8 cellular contexts compared by ENCODE assay signal in genomic region chr1:23980725-23981063, GRCh38. TPM values are rescaled to one million over a fixed set of nuclear protein-coding genes. Genes with fewer than 3 reads are reported as not detected.
DNase-seq lines count a peak whose midpoint lies in the region; ATAC-seq and TF ChIP-seq lines count a peak whose summit lies in the region.

No MANE protein-coding gene starts in this region.

- peak overlapping the region; percentile 92 to 94 for H3K4me3 Mint-ChIP-seq in H9

- no peak for TF ChIP-seq CTCF in H9 (conservative IDR thresholded peaks at IDR 0.05)

- H2BK120ac ChIP-seq in H9 (ENCODE audit: low read depth, low read length, poor library complexity, severe bottlenecking) = peak overlapping the region; percentile 12
- no peak overlapping the region for H2BK120ac ChIP-seq in neuronal stem cell (ENCODE audit: low read depth, low read length)

- H3K27ac ChIP-seq in H9 (ENCODE audit: insufficient read length, low read depth, low read length) = peak overlapping the region; percentile 98
- H3K27ac ChIP-seq in esophagus (ENCODE audit: low read depth in 2 of 2, low read length in 1 of 2) = peak overlapping the region; percentile 68 to 84
- peak overlapping the region; percentile 79 for H3K27ac ChIP-seq in neuronal stem cell (replicated peaks; ENCODE audit: low read length)

- no peak overlapping the region for H2BK20ac ChIP-seq in H9 (ENCODE audit: low read depth, low read length, poor library complexity, severe bottlenecking)

- H3K79me1 ChIP-seq in H9 (ENCODE audit: insufficient read depth, low read depth, low read length, poor library complexity, severe bottlenecking) (no peaks in the 10 kb centered on the region), neuronal stem cell (ENCODE audit: low read depth, low read length) (no peaks in the 10 kb centered on the region)

- H3K4me1 ChIP-seq in H9 (ENCODE audit: insufficient read depth, low read length) (peaks cover 2% of the 10 kb centered on the region; the same call in 1 of the 2 replicates), esophagus (ENCODE audit: control insufficient read depth in 2 of 2, insufficient read depth in 2 of 2, low read length in 1 of 2) (peaks cover 2% of the 10 kb centered on the region in 2 donors), neuronal stem cell (ENCODE audit: control insufficient read depth in 2 of 2, insufficient read depth in 1 of 2, low read depth in 1 of 2, low read length in 2 of 2) (peaks cover 6 to 9% of the 10 kb centered on the region in 2 donors)

- H3K9me3 ChIP-seq in H9 (ENCODE audit: control insufficient read depth, low read depth, low read length) (no peaks in the 10 kb centered on the region), esophagus (ENCODE audit: control insufficient read depth in 2 of 2, insufficient read depth in 1 of 2, low read depth in 1 of 2, low read length in 1 of 2) (no peaks in the 10 kb centered on the region), neuronal stem cell (replicated peaks in 1 of 2; ENCODE audit: control insufficient read depth in 2 of 2, insufficient read depth in 1 of 2, low read depth in 1 of 2, low read length in 2 of 2) (no peaks in the 10 kb centered on the region)

- peaks cover 1% of the 10 kb centered on the region; the same call in 1 of the 2 replicates for H3K27me3 Mint-ChIP-seq in H9 (ENCODE audit: low read depth)

- H3T11ph ChIP-seq in H9 (ENCODE audit: low read length) = peak overlapping the region; percentile 8

- H4K8ac ChIP-seq in H9 (replicated peaks; ENCODE audit: insufficient read length, low read depth, low read length) = peak overlapping the region; percentile 79
- no peak overlapping the region for H4K8ac ChIP-seq in neuronal stem cell (ENCODE audit: low read depth, low read length)

- H3K18ac ChIP-seq in H9 (ENCODE audit: insufficient read length, low read depth, low read length) = peak overlapping the region; percentile 92
- peak overlapping the region; percentile 44 for H3K18ac ChIP-seq in neuronal stem cell (ENCODE audit: low read length)

- no peak overlapping the region for H2AFZ ChIP-seq in H9 (ENCODE audit: low read length)
- peak overlapping the region; percentile 76 for H2AFZ ChIP-seq in neuronal stem cell (ENCODE audit: low read length)

- H3K9me3 Mint-ChIP-seq in H9 = peaks cover 0 to 3% of the 10 kb centered on the region in 2 experiments; a peak in 1 of 5 replicates

- peak overlapping the region; percentile 99 for H3K27ac Mint-ChIP-seq in H9

- H3K36me3 Mint-ChIP-seq in H9 (ENCODE audit: insufficient read depth in 1 of 3, low read depth in 3 of 3) = peaks cover 17 to 41% (median 39%) of the 10 kb centered on the region in 3 experiments

- H3K23ac ChIP-seq in H9 (ENCODE audit: insufficient read length, low read depth, low read length) (no peak overlapping the region), neuronal stem cell (ENCODE audit: low read depth, low read length, poor library complexity) (no peak overlapping the region)

- ATAC-seq in HG03159 (IDR thresholded peaks at IDR 0.05; ENCODE audit: unreplicated experiment) = no peak

- peak overlapping the region; percentile 91 for H2AK5ac ChIP-seq in H9 (ENCODE audit: insufficient read length, low read length)
- no peak overlapping the region for H2AK5ac ChIP-seq in neuronal stem cell (ENCODE audit: low read depth, low read length)

- no peaks in the 10 kb centered on the region for H3K36me3 ChIP-seq in esophagus (ENCODE audit: control insufficient read depth in 2 of 2, insufficient read depth in 2 of 2, low read length in 1 of 2)
- H3K36me3 ChIP-seq in neuronal stem cell (replicated peaks in 1 of 2; ENCODE audit: control insufficient read depth in 2 of 2, insufficient read depth in 2 of 2, low read length in 2 of 2) = peaks cover 2 to 34% of the 10 kb centered on the region in 2 donors

- H2BK5ac ChIP-seq in H9 (ENCODE audit: insufficient read length, low read length) = peak overlapping the region; percentile 75
- no peak overlapping the region for H2BK5ac ChIP-seq in neuronal stem cell (ENCODE audit: low read length)

- H3K14ac ChIP-seq in H9 (ENCODE audit: insufficient read depth, low read length) = peak overlapping the region; percentile 96
- no peak overlapping the region for H3K14ac ChIP-seq in neuronal stem cell (ENCODE audit: low read length)

- peak overlapping the region; percentile 14 for H3K4me2 ChIP-seq in H9 (ENCODE audit: insufficient read depth, insufficient read length, low read length)
- H3K4me2 ChIP-seq in neuronal stem cell (ENCODE audit: insufficient read depth, low read length, poor library complexity, severe bottlenecking) = no peak overlapping the region

- H4K91ac ChIP-seq in H9 (ENCODE audit: insufficient read length, low read depth, low read length) = peak overlapping the region; percentile 5
- H4K91ac ChIP-seq in neuronal stem cell (ENCODE audit: low read depth, low read length, poor library complexity) = no peak overlapping the region

- H3K4me1 Mint-ChIP-seq in H9 = peaks cover 32 to 50% of the 10 kb centered on the region in 2 experiments

- no peaks in the 10 kb centered on the region for H3K27me3 ChIP-seq in H9 (ENCODE audit: insufficient read depth, low read length)
- no peaks in the 10 kb centered on the region for H3K27me3 ChIP-seq in esophagus (ENCODE audit: control insufficient read depth in 1 of 2, insufficient read depth in 2 of 2, low read length in 2 of 2)
- no peaks in the 10 kb centered on the region for H3K27me3 ChIP-seq in neuronal stem cell (ENCODE audit: control insufficient read depth in 3 of 3, insufficient read depth in 3 of 3, low read depth in 1 of 3, low read length in 3 of 3)

- H3K4me3 ChIP-seq in esophagus (ENCODE audit: low read depth in 1 of 2, low read length in 2 of 2) = peak overlapping the region; percentile 93 to 99
- peak overlapping the region; percentile 5 to 97 for H3K4me3 ChIP-seq in neuronal stem cell (ENCODE audit: low read length in 2 of 2)

- H3K79me2 ChIP-seq in H9 (ENCODE audit: insufficient read depth, low read length) = peaks cover 40% of the 10 kb centered on the region

- DNase-seq in DMS53 treated with DMSO at 0.1 percent for 48 hours (lab: John Stamatoyannopoulos, UW; ENCODE audit: unreplicated experiment) = peak; percentile 71
- peak; percentile 44 for DNase-seq in H9
- DNase-seq in NCI-H2107 (lab: John Stamatoyannopoulos, UW) = peak; percentile 54
- DNase-seq in activated CD8-positive, alpha-beta memory T cell treated with anti-CD3 and anti-CD28 coated beads, Interleukin-2, amount 50 U/mL, for 24 hours (ENCODE audit: extremely low read depth) = peak; percentile 9
- no peak for DNase-seq in neuronal stem cell (ENCODE audit: low spot score)
- DNase-seq in ureter (ENCODE audit: low spot score) = peak; percentile 55

- H3K56ac ChIP-seq in H9 (ENCODE audit: insufficient read length, low read depth, low read length) = peak overlapping the region; percentile 31

- no peaks in the 10 kb centered on the region for H3K23me2 ChIP-seq in H9 (ENCODE audit: insufficient read length, low read depth, low read length, poor library complexity, severe bottlenecking)

- peak overlapping the region; percentile 87 for H3K9ac ChIP-seq in H9 (ENCODE audit: extremely low read depth, insufficient read length, low read length)
- H3K9ac ChIP-seq in neuronal stem cell (ENCODE audit: low read depth, low read length, poor library complexity) = no peak overlapping the region

- WGBS in H9 (ENCODE audit: extremely low coverage, insufficient read length, low lambda C conversion rate) = no CpG with 5 or more reads among the region's 7 CpGs
- WGBS in esophagus, 2 donors = 31 to 43% methylated on average over 7 of the region's 7 CpGs
- WGBS in neuronal stem cell (ENCODE audit: extremely low coverage in 2 of 2, insufficient read length in 2 of 2, insufficient replicate concordance in 1 of 2), 2 donors = no CpG with 5 or more reads among the region's 7 CpGs

- H2BK12ac ChIP-seq in H9 (ENCODE audit: insufficient read length, low read depth, low read length) = peak overlapping the region; percentile 9
- no peak overlapping the region for H2BK12ac ChIP-seq in neuronal stem cell (ENCODE audit: low read length)

- H3K4ac ChIP-seq in H9 (ENCODE audit: low read depth, low read length) (peak overlapping the region; percentile 7; the same call in 1 of the 2 replicates), neuronal stem cell (ENCODE audit: low read length) (no peak overlapping the region)

- H2BK15ac ChIP-seq in H9 (ENCODE audit: low read depth, low read length) = no peak overlapping the region
- no peak overlapping the region for H2BK15ac ChIP-seq in neuronal stem cell (ENCODE audit: low read length)

- H4K20me1 ChIP-seq in H9 (ENCODE audit: control insufficient read depth, insufficient read depth, insufficient read length) = no peaks in the 10 kb centered on the region

- peak overlapping the region; percentile 98 for H4K5ac ChIP-seq in H9 (ENCODE audit: insufficient read length, low read depth, low read length)

RNA-seq across cellular contexts. Expression of gene SRSF10, which starts 0.6 kb away (rescaled TPM):
- total RNA-seq in H9 (2021) (238 and 242 TPM in 2 replicates), ureter (126 TPM)
- polyA plus RNA-seq in esophagus = 10 to 100 TPM; 42.3 to 57.9 TPM
- polyA plus RNA-seq in neuronal stem cell (2013, experiment 1 of 2) = 97.6 TPM
- polyA plus RNA-seq in neuronal stem cell (2013, experiment 2 of 2) = 99.1 TPM

RNA-seq across cellular contexts. Expression of gene PNRC2, which starts 21.1 kb away (rescaled TPM):
- total RNA-seq in H9 (2021) (86.0 and 87.6 TPM in 2 replicates), ureter (101 TPM)
- polyA plus RNA-seq in esophagus = 10 to 100 TPM; 54.2 to 69.1 TPM
- polyA plus RNA-seq in neuronal stem cell (2013, experiment 1 of 2) = 227 TPM
- 230 TPM for polyA plus RNA-seq in neuronal stem cell (2013, experiment 2 of 2)
